ENCODE assay signal across 1 cellular context in the genomic region with DNA sequence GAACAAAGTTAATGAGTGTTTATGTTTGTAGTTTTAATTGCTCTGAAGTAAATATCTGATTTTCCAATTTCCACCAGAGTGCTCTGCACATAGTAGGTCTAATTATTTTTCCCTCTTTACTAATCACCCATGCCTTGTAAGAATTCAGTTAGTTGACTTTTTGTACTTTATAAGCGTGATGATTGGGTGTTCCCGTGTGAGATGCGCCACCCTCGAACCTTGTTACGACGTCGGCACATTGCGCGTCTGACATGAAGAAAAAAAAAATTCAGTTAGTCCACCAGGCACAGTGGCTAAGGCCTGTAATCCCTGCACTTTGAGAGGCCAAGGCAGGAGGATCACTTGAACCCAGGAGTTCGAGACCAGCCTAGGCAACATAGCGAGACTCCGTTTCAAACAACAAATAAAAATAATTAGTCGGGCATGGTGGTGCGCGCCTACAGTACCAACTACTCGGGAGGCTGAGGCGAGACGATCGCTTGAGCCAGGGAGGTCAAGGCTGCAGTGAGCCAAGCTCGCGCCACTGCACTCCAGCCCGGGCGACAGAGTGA.
TF ChIP-seq lines count a peak whose summit lies in the region.

No MANE protein-coding gene starts in this region.

TF ChIP-seq in HCT116, 20 proteins besides CTCF, POLR2A, EP300 and RAD21 (continued from another document):
- TF ChIP-seq, protein P1, sequence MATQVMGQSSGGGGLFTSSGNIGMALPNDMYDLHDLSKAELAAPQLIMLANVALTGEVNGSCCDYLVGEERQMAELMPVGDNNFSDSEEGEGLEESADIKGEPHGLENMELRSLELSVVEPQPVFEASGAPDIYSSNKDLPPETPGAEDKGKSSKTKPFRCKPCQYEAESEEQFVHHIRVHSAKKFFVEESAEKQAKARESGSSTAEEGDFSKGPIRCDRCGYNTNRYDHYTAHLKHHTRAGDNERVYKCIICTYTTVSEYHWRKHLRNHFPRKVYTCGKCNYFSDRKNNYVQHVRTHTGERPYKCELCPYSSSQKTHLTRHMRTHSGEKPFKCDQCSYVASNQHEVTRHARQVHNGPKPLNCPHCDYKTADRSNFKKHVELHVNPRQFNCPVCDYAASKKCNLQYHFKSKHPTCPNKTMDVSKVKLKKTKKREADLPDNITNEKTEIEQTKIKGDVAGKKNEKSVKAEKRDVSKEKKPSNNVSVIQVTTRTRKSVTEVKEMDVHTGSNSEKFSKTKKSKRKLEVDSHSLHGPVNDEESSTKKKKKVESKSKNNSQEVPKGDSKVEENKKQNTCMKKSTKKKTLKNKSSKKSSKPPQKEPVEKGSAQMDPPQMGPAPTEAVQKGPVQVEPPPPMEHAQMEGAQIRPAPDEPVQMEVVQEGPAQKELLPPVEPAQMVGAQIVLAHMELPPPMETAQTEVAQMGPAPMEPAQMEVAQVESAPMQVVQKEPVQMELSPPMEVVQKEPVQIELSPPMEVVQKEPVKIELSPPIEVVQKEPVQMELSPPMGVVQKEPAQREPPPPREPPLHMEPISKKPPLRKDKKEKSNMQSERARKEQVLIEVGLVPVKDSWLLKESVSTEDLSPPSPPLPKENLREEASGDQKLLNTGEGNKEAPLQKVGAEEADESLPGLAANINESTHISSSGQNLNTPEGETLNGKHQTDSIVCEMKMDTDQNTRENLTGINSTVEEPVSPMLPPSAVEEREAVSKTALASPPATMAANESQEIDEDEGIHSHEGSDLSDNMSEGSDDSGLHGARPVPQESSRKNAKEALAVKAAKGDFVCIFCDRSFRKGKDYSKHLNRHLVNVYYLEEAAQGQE (IDR thresholded peaks at IDR 0.05; ENCODE audit: low read depth), result no peak
- TF ChIP-seq, protein P2, sequence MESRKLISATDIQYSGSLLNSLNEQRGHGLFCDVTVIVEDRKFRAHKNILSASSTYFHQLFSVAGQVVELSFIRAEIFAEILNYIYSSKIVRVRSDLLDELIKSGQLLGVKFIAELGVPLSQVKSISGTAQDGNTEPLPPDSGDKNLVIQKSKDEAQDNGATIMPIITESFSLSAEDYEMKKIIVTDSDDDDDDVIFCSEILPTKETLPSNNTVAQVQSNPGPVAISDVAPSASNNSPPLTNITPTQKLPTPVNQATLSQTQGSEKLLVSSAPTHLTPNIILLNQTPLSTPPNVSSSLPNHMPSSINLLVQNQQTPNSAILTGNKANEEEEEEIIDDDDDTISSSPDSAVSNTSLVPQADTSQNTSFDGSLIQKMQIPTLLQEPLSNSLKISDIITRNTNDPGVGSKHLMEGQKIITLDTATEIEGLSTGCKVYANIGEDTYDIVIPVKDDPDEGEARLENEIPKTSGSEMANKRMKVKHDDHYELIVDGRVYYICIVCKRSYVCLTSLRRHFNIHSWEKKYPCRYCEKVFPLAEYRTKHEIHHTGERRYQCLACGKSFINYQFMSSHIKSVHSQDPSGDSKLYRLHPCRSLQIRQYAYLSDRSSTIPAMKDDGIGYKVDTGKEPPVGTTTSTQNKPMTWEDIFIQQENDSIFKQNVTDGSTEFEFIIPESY (IDR thresholded peaks at IDR 0.05; ENCODE audit: extremely low read depth, insufficient replicate concordance, low read length), result no peak
